1 cellular context compared by ENCODE assay signal in the genomic region with DNA sequence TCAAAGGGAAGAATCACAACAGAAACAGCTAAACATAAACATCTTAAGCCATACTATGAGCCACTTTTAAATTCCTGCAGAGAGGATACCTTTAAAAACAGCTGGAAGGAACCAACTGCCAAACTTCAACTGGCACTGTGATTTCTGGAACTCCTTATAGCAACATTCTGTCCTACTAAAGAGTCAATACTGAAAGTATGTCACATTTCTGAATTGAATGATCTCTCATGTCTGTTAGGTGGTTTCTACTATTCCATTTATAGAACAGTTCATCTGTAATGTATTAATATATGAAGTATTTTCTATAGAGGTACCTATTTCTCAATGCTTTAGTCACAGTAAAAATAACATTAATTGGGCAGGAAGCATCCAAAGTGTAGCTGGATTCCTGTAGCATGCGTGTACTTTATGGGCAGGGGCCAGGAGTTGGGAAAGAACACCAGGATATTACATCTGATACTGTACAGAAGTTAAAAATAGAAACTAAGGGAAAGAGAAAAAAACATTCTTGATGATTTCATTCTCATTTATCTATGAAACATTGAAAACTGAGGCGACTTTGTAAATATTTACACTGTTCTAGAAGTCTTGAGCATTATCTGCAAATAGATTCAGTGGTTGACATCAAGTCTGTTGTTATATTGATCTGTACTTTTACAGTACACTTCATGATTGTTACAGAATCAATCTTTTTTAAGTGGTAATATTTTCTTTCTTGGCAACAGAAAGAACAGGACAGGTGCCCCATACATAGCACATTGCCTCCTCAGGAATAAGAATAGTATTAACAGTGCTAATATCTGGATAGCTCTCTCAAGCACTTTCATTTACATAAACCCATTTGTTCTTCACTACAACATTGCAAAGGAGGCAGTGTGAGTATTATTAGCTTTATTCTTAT.
TF ChIP-seq lines count a peak whose summit lies in the region.

No MANE protein-coding gene starts in this region.

TF ChIP-seq in HepG2, 621 proteins besides CTCF, POLR2A, EP300 and RAD21 (continued from another document and continues in another):
- TF ChIP-seq, protein P1, sequence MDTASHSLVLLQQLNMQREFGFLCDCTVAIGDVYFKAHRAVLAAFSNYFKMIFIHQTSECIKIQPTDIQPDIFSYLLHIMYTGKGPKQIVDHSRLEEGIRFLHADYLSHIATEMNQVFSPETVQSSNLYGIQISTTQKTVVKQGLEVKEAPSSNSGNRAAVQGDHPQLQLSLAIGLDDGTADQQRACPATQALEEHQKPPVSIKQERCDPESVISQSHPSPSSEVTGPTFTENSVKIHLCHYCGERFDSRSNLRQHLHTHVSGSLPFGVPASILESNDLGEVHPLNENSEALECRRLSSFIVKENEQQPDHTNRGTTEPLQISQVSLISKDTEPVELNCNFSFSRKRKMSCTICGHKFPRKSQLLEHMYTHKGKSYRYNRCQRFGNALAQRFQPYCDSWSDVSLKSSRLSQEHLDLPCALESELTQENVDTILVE (CRISPR knock-in tag; IDR thresholded peaks at IDR 0.05), result peak; percentile 22; the same call in 1 of the 2 replicates
- TF ChIP-seq SOX13 (IDR thresholded peaks at IDR 0.05) (no peak), SOX13 (CRISPR knock-in tag; conservative IDR thresholded peaks at IDR 0.05 in 1 of 2, IDR thresholded peaks at IDR 0.05 in 1 of 2) (peak in 1 of 2 experiments; percentile 14; a peak in 1 of 4 replicates), SOX5 (CRISPR knock-in tag; IDR thresholded peaks at IDR 0.05; ENCODE audit: borderline replicate concordance) (peak; percentile 51; the same call in 1 of the 2 replicates), ZNF639 (CRISPR knock-in tag; conservative IDR thresholded peaks at IDR 0.05) (no peak), AGO2 (optimal IDR thresholded peaks at IDR 0.05; ENCODE audit: low read depth, low read length) (no peak), ISL2 (CRISPR knock-in tag; IDR thresholded peaks at IDR 0.05) (no peak), GATAD2A (CRISPR knock-in tag; IDR thresholded peaks at IDR 0.05) (peak; percentile 66), HBP1 (CRISPR knock-in tag; IDR thresholded peaks at IDR 0.05; ENCODE audit: low read depth) (no peak), ZNF567 (CRISPR knock-in tag; IDR thresholded peaks at IDR 0.05; ENCODE audit: borderline replicate concordance) (no peak), MEF2D (CRISPR knock-in tag; IDR thresholded peaks at IDR 0.05) (peak; percentile 85), ZIK1 (CRISPR knock-in tag; IDR thresholded peaks at IDR 0.05; ENCODE audit: borderline replicate concordance, low read depth) (no peak), PITX1 (CRISPR knock-in tag; IDR thresholded peaks at IDR 0.05) (no peak), RARA (CRISPR knock-in tag; IDR thresholded peaks at IDR 0.05) (peak; percentile 43; the same call in 1 of the 2 replicates), RNF2 (conservative IDR thresholded peaks at IDR 0.05; ENCODE audit: low read depth) (no peak), ARID5B (CRISPR knock-in tag; IDR thresholded peaks at IDR 0.05) (0 out of 2 replicates have a peak, but pooled peaks have one; percentile 65), CEBPB (IDR thresholded peaks at IDR 0.05; ENCODE audit: borderline replicate concordance, low read depth, low read length) (peak; percentile 85)
- TF ChIP-seq, protein P2, sequence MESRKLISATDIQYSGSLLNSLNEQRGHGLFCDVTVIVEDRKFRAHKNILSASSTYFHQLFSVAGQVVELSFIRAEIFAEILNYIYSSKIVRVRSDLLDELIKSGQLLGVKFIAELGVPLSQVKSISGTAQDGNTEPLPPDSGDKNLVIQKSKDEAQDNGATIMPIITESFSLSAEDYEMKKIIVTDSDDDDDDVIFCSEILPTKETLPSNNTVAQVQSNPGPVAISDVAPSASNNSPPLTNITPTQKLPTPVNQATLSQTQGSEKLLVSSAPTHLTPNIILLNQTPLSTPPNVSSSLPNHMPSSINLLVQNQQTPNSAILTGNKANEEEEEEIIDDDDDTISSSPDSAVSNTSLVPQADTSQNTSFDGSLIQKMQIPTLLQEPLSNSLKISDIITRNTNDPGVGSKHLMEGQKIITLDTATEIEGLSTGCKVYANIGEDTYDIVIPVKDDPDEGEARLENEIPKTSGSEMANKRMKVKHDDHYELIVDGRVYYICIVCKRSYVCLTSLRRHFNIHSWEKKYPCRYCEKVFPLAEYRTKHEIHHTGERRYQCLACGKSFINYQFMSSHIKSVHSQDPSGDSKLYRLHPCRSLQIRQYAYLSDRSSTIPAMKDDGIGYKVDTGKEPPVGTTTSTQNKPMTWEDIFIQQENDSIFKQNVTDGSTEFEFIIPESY (CRISPR knock-in tag; IDR thresholded peaks at IDR 0.05), result no peak
- TF ChIP-seq, protein P3, sequence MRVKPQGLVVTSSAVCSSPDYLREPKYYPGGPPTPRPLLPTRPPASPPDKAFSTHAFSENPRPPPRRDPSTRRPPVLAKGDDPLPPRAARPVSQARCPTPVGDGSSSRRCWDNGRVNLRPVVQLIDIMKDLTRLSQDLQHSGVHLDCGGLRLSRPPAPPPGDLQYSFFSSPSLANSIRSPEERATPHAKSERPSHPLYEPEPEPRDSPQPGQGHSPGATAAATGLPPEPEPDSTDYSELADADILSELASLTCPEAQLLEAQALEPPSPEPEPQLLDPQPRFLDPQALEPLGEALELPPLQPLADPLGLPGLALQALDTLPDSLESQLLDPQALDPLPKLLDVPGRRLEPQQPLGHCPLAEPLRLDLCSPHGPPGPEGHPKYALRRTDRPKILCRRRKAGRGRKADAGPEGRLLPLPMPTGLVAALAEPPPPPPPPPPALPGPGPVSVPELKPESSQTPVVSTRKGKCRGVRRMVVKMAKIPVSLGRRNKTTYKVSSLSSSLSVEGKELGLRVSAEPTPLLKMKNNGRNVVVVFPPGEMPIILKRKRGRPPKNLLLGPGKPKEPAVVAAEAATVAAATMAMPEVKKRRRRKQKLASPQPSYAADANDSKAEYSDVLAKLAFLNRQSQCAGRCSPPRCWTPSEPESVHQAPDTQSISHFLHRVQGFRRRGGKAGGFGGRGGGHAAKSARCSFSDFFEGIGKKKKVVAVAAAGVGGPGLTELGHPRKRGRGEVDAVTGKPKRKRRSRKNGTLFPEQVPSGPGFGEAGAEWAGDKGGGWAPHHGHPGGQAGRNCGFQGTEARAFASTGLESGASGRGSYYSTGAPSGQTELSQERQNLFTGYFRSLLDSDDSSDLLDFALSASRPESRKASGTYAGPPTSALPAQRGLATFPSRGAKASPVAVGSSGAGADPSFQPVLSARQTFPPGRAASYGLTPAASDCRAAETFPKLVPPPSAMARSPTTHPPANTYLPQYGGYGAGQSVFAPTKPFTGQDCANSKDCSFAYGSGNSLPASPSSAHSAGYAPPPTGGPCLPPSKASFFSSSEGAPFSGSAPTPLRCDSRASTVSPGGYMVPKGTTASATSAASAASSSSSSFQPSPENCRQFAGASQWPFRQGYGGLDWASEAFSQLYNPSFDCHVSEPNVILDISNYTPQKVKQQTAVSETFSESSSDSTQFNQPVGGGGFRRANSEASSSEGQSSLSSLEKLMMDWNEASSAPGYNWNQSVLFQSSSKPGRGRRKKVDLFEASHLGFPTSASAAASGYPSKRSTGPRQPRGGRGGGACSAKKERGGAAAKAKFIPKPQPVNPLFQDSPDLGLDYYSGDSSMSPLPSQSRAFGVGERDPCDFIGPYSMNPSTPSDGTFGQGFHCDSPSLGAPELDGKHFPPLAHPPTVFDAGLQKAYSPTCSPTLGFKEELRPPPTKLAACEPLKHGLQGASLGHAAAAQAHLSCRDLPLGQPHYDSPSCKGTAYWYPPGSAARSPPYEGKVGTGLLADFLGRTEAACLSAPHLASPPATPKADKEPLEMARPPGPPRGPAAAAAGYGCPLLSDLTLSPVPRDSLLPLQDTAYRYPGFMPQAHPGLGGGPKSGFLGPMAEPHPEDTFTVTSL (CRISPR knock-in tag; IDR thresholded peaks at IDR 0.05; ENCODE audit: borderline replicate concordance), result 0 out of 2 replicates have a peak, but pooled peaks have one; percentile 22
- TF ChIP-seq, protein P4, sequence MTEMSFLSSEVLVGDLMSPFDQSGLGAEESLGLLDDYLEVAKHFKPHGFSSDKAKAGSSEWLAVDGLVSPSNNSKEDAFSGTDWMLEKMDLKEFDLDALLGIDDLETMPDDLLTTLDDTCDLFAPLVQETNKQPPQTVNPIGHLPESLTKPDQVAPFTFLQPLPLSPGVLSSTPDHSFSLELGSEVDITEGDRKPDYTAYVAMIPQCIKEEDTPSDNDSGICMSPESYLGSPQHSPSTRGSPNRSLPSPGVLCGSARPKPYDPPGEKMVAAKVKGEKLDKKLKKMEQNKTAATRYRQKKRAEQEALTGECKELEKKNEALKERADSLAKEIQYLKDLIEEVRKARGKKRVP (CRISPR knock-in tag; IDR thresholded peaks at IDR 0.05), result peak in 1 of 2 experiments; percentile 97; a peak in 2 of 4 replicates
- TF ChIP-seq, protein P5, sequence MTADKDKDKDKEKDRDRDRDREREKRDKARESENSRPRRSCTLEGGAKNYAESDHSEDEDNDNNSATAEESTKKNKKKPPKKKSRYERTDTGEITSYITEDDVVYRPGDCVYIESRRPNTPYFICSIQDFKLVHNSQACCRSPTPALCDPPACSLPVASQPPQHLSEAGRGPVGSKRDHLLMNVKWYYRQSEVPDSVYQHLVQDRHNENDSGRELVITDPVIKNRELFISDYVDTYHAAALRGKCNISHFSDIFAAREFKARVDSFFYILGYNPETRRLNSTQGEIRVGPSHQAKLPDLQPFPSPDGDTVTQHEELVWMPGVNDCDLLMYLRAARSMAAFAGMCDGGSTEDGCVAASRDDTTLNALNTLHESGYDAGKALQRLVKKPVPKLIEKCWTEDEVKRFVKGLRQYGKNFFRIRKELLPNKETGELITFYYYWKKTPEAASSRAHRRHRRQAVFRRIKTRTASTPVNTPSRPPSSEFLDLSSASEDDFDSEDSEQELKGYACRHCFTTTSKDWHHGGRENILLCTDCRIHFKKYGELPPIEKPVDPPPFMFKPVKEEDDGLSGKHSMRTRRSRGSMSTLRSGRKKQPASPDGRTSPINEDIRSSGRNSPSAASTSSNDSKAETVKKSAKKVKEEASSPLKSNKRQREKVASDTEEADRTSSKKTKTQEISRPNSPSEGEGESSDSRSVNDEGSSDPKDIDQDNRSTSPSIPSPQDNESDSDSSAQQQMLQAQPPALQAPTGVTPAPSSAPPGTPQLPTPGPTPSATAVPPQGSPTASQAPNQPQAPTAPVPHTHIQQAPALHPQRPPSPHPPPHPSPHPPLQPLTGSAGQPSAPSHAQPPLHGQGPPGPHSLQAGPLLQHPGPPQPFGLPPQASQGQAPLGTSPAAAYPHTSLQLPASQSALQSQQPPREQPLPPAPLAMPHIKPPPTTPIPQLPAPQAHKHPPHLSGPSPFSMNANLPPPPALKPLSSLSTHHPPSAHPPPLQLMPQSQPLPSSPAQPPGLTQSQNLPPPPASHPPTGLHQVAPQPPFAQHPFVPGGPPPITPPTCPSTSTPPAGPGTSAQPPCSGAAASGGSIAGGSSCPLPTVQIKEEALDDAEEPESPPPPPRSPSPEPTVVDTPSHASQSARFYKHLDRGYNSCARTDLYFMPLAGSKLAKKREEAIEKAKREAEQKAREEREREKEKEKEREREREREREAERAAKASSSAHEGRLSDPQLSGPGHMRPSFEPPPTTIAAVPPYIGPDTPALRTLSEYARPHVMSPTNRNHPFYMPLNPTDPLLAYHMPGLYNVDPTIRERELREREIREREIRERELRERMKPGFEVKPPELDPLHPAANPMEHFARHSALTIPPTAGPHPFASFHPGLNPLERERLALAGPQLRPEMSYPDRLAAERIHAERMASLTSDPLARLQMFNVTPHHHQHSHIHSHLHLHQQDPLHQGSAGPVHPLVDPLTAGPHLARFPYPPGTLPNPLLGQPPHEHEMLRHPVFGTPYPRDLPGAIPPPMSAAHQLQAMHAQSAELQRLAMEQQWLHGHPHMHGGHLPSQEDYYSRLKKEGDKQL (CRISPR knock-in tag; IDR thresholded peaks at IDR 0.05; ENCODE audit: low read depth), result no peak
- TF ChIP-seq, protein P6, sequence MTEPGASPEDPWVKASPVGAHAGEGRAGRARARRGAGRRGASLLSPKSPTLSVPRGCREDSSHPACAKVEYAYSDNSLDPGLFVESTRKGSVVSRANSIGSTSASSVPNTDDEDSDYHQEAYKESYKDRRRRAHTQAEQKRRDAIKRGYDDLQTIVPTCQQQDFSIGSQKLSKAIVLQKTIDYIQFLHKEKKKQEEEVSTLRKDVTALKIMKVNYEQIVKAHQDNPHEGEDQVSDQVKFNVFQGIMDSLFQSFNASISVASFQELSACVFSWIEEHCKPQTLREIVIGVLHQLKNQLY (CRISPR knock-in tag; IDR thresholded peaks at IDR 0.05), result 0 out of 2 replicates have a peak, but pooled peaks have one; percentile 21
